8 cellular contexts compared by ENCODE assay signal in genomic region chr17:9644910-9645751, GRCh38. TPM values are rescaled to one million over a fixed set of nuclear protein-coding genes. Genes with fewer than 3 reads are reported as not detected.
A peak's percentile ranks its signal among the peaks of the same experiment; 100 is the strongest.
DNase-seq lines count a peak whose midpoint lies in the region; ATAC-seq, FAIRE-seq and TF ChIP-seq lines count a peak whose summit lies in the region.

Gene USP43, plus strand, starts transcription at chr17:9645517. Its CDS starts 116 bp downstream, at chr17:9645633.

- TF ChIP-seq RAD21 in A549 (conservative IDR thresholded peaks at IDR 0.05 in 1 of 2, IDR thresholded peaks at IDR 0.05 in 1 of 2) = no peak

- no peak for FAIRE-seq in A549 (lab: Jason Lieb, UNC)

- H3K4me1 ChIP-seq in A549 (peaks cover 37% of the 10 kb centered on the region), iPS-20b (ENCODE audit: insufficient read depth, low read length) (peaks cover 14% of the 10 kb centered on the region; the same call in 1 of the 2 replicates), spleen (peaks cover 5 to 27% (median 22%) of the 10 kb centered on the region in 6 donors)

- peak within 1 kb of the TSS; percentile 83 for H3K9ac ChIP-seq in iPS-20b (ENCODE audit: low read depth, low read length)

- H3K9me3 ChIP-seq in A549 = no peaks in the 10 kb centered on the region
- H3K9me3 ChIP-seq in iPS-20b (ENCODE audit: insufficient read depth, low read depth, low read length) = no peaks in the 10 kb centered on the region
- H3K9me3 ChIP-seq in spleen = peaks cover 0 to 4% (median 0%) of the 10 kb centered on the region in 8 donors

- intact Hi-C loops in spleen (cut with DNase I; ENCODE audit: low total_unique reads) = no loop called here

- DNase-seq in A549 (ENCODE audit: low read depth in 1 of 2, low spot score in 1 of 2) = peak; percentile 47 to 72
- no peak for DNase-seq in GM12865 (ENCODE audit: low read depth)
- peak; percentile 78 for DNase-seq in NCI-H526 treated with DMSO at 0.1 percent for 48 hours (lab: John Stamatoyannopoulos, UW)
- DNase-seq in spleen = no peak
- no peak for DNase-seq in KG1 (lab: John Stamatoyannopoulos, UW)

- no peak; the same call in 2 of the 3 replicates for TF ChIP-seq CTCF in A549 (IDR thresholded peaks at IDR 0.05)
- no peak for TF ChIP-seq CTCF in GM12865 (IDR thresholded peaks at IDR 0.05; ENCODE audit: insufficient read depth, low read depth, low read length, missing control alignments)
- no peak for TF ChIP-seq CTCF in spleen (IDR thresholded peaks at IDR 0.05 in 8 of 11, conservative IDR thresholded peaks at IDR 0.05 in 3 of 11)

- H3K4me2 ChIP-seq in A549 = peak within 1 kb of the TSS; percentile 84

- H3K36me3 ChIP-seq in iPS-20b (ENCODE audit: insufficient read depth, low read depth, low read length) = no peaks in the 10 kb centered on the region
- no peaks in the 10 kb centered on the region for H3K36me3 ChIP-seq in spleen

- TF ChIP-seq POLR2A in A549 (IDR thresholded peaks at IDR 0.05; ENCODE audit: low read length) (peak; percentile 48), spleen (IDR thresholded peaks at IDR 0.05) (no peak)

- under 1% methylated on average over 45 of the region's 72 CpGs for WGBS in A549 (ENCODE audit: missing lambda C conversion rate)
- 0 to 1% (median 1%) methylated on average over 18 to 72 of the region's 72 CpGs for WGBS in spleen, 5 donors

- H3K27ac ChIP-seq in A549 = peak within 1 kb of the TSS; percentile 77 to 96
- H3K27ac ChIP-seq in angular gyrus (ENCODE audit: low read depth, low read length) = peak within 1 kb of the TSS; percentile 24
- peak within 1 kb of the TSS; percentile 35 for H3K27ac ChIP-seq in iPS-20b (ENCODE audit: low read length)
- peak within 1 kb of the TSS in 2 of 8 donors; percentile 14 to 21 for H3K27ac ChIP-seq in spleen

- POLR2A ChIA-PET in A549 (lab: Yijun Ruan, JAX) = interaction anchor here (1.1 to 1.6 kb wide), 6 partner anchors 15 to 193 kb away, joined by 3 to 7 read pairs (median 4); partner anchors contain the start of gene STX8

- peak; percentile 73 to 82 for ATAC-seq in A549
- ATAC-seq in GM21367 (IDR thresholded peaks at IDR 0.05; ENCODE audit: unreplicated experiment) = no peak

- H3K27me3 ChIP-seq in iPS-20b (ENCODE audit: insufficient read depth, low read length) (peaks cover 17% of the 10 kb centered on the region), spleen (replicated peaks in 1 of 7) (peaks cover 0 to 85% (median 32%) of the 10 kb centered on the region in 7 donors)

- TF ChIP-seq EP300 in A549 (IDR thresholded peaks at IDR 0.05) = no peak

- H3K4me3 ChIP-seq in A549 = peak within 1 kb of the TSS; percentile 77
- peak within 1 kb of the TSS; percentile 17 for H3K4me3 ChIP-seq in GM12865 (ENCODE audit: low read depth, low read length)
- peak within 1 kb of the TSS; percentile 89 for H3K4me3 ChIP-seq in iPS-20b (ENCODE audit: low read length)
- peak within 1 kb of the TSS; percentile 39 to 77 (median 54) for H3K4me3 ChIP-seq in spleen

- CTCF ChIA-PET in A549 (lab: Yijun Ruan, JAX) = interaction anchor here (0.6 to 2.2 kb wide), 15 partner anchors 8 to 530 kb away, joined by 3 to 12 read pairs (median 4); partner anchors contain the start of gene CFAP52

TF ChIP-seq in A549, 52 proteins besides CTCF, POLR2A, EP300 and RAD21 (continues in another document):
- no peak for TF ChIP-seq HES2 (IDR thresholded peaks at IDR 0.05)
- no peak for TF ChIP-seq CHD2 (IDR thresholded peaks at IDR 0.05; ENCODE audit: low read length, partially characterized antibody)
- TF ChIP-seq FOSB (CRISPR knock-in tag; IDR thresholded peaks at IDR 0.05) = 0 out of 2 replicates have a peak, but pooled peaks have one; percentile 18
- no peak for TF ChIP-seq JUNB (IDR thresholded peaks at IDR 0.05)
- TF ChIP-seq MAFK (IDR thresholded peaks at IDR 0.05; ENCODE audit: partially characterized antibody) = no peak
- TF ChIP-seq JUN (IDR thresholded peaks at IDR 0.05) = peak in 1 of 2 experiments; percentile 43; a peak in 1 of 5 replicates
- TF ChIP-seq HEYL (CRISPR knock-in tag; IDR thresholded peaks at IDR 0.05) = no peak
- peak; percentile 75 for TF ChIP-seq PHF8 (IDR thresholded peaks at IDR 0.05; ENCODE audit: borderline replicate concordance, low read depth)
- TF ChIP-seq EHMT2 (IDR thresholded peaks at IDR 0.05; ENCODE audit: low read depth) = no peak
- TF ChIP-seq SREBF2 (IDR thresholded peaks at IDR 0.05) = no peak
- peak; percentile 96 for TF ChIP-seq MAX (IDR thresholded peaks at IDR 0.05)
- no peak for TF ChIP-seq ZFP36 (IDR thresholded peaks at IDR 0.05; ENCODE audit: borderline replicate concordance, partially characterized antibody)
- peak; percentile 1; the same call in 1 of the 2 replicates for TF ChIP-seq MYC (IDR thresholded peaks at IDR 0.05; ENCODE audit: borderline replicate concordance, low read length)
- 0 out of 2 replicates have a peak, but pooled peaks have one; percentile 61 for TF ChIP-seq EHF (CRISPR knock-in tag; IDR thresholded peaks at IDR 0.05)
- TF ChIP-seq BCL3 (IDR thresholded peaks at IDR 0.05) = no peak; the same call in 2 of the 3 replicates
- TF ChIP-seq E2F6 (IDR thresholded peaks at IDR 0.05; ENCODE audit: borderline replicate concordance, low read depth) = no peak; the same call in 1 of the 2 replicates
- TF ChIP-seq USF2 (IDR thresholded peaks at IDR 0.05) = peak; percentile 39; the same call in 1 of the 2 replicates
- no peak for TF ChIP-seq RFX5 (IDR thresholded peaks at IDR 0.05)
- 0 out of 2 replicates have a peak, but pooled peaks have one; percentile 31 for TF ChIP-seq HOXB5 (CRISPR knock-in tag; IDR thresholded peaks at IDR 0.05)
- TF ChIP-seq POLR2AphosphoS2 (conservative IDR thresholded peaks at IDR 0.05; ENCODE audit: low read length) = no peak
- TF ChIP-seq RCOR1 (IDR thresholded peaks at IDR 0.05; ENCODE audit: low read depth, low read length) = no peak
- peak; percentile 65; the same call in 1 of the 2 replicates for TF ChIP-seq RNF2 (IDR thresholded peaks at IDR 0.05; ENCODE audit: borderline replicate concordance, low read depth)
- no peak for TF ChIP-seq ZC3H11A (IDR thresholded peaks at IDR 0.05)
- no peak for TF ChIP-seq CEBPB (IDR thresholded peaks at IDR 0.05)
- TF ChIP-seq HOXB13 (CRISPR knock-in tag; IDR thresholded peaks at IDR 0.05; ENCODE audit: low read depth) = peak; percentile 75; the same call in 1 of the 2 replicates
- no peak for TF ChIP-seq PBX3 (IDR thresholded peaks at IDR 0.05)
- TF ChIP-seq ATOH8 (CRISPR knock-in tag; IDR thresholded peaks at IDR 0.05; ENCODE audit: low read depth) = no peak

RNA-seq across cellular contexts. Expression of gene USP43, which starts in this region (rescaled TPM):
- polyA plus RNA-seq in A549 (2011; rRNA removed) = 3.4 and 4.9 TPM in 2 replicates
- 3.2 and 3.9 TPM in 2 replicates for polyA plus RNA-seq in A549 (2012; cell fraction: cytosol; rRNA removed)
- polyA plus RNA-seq in A549 (2012; cell fraction: nucleus; rRNA removed) = 17.3 and 19.4 TPM in 2 replicates
- 3.8 to 4.9 TPM (median 4.0 TPM) in 3 replicates for polyA plus RNA-seq in A549 (2017; fragmentation: RNase III; extraction: RNeasy Plus Mini Kit Qiagen cat#74134 plus additional on column Dnase treatment)
- polyA minus RNA-seq in A549 (2011; rRNA and poly(A)+ RNA removed) = 6.9 and 7.9 TPM in 2 replicates
- under 1 TPM; 0.14 to 0.39 (median 0.34) TPM for total RNA-seq in spleen
- polyA plus RNA-seq in spleen = under 1 TPM; 0.13 to 0.22 (median 0.17) TPM

Comparison
In these comparisons a context has a peak if more than half of its experiments do, and no peak if none do; other contexts are left out.
1. DNase-seq: peak in A549 (2 of 2) and NCI-H526 treated with DMSO at 0.1 percent for 48 hours (single experiment); none in GM12865 (single experiment), spleen (single experiment) and KG1 (single experiment).
2. H3K4me3 ChIP-seq: peak in every context shown above with its lines; median percentile 89 in iPS-20b; 77 in A549; 54 in spleen; 17 in GM12865.